ENCODE assay signal across 13 cellular contexts in genomic region chr21:34812510-34813265, GRCh38.
DNase-seq lines count a peak whose midpoint lies in the region; ATAC-seq and TF ChIP-seq lines count a peak whose summit lies in the region.
"Had no signal": no experiment of that assay in that cellular context is flagged by ENCODE, and none has a peak within 500 bp of the region (broad histone marks: within the 10 kb centered on the region; RNA-seq: fewer than 3 reads in every experiment).

No MANE protein-coding gene starts in this region.

- POLR2A ChIA-PET in Panc1 (lab: Charles Lee), result no interaction called here

- TF ChIP-seq CTCF in Panc1 (IDR thresholded peaks at IDR 0.05), result no peak

- no peak overlapping the region for H3K27ac ChIP-seq in Panc1 (ENCODE audit: low read length)
- H3K27ac ChIP-seq: lower lobe of right lung, testis had no signal

- CTCF ChIA-PET in Panc1 (lab: Charles Lee), result no interaction called here

- no peaks in the 10 kb centered on the region for H3K36me3 ChIP-seq in Panc1 (ENCODE audit: control insufficient read depth, insufficient read depth, low read length)

- intact Hi-C loops in Panc1 (cut with micrococcal nuclease; ENCODE audit: unreplicated experiment), result no loop called here

- H3K9me3 ChIP-seq in Panc1 (ENCODE audit: control insufficient read depth, insufficient read depth, low read depth, low read length), result no peaks in the 10 kb centered on the region
- H3K9me3 ChIP-seq: lower lobe of right lung, testis had no signal

- ATAC-seq in Panc1, result no peak
- no peak for ATAC-seq in activated CD4-positive, CD25-positive, alpha-beta regulatory T cell treated with anti-CD3 and anti-CD28 coated beads, Interleukin-2, amount 50 U/mL, for 24 hours
- no peak for ATAC-seq in esophagus mucosa
- ATAC-seq: activated CD8-positive, alpha-beta memory T cell treated with anti-CD3 and anti-CD28 coated beads, Interleukin-2, amount 10 ng/mL, durations not matched to agents 7 days and 5 days had no signal

- H3K27me3 ChIP-seq in Panc1 (ENCODE audit: control insufficient read depth, insufficient read depth, low read length), result no peaks in the 10 kb centered on the region
- H3K27me3 ChIP-seq: testis had no signal

- BruUV-seq in Panc1 (replicated peaks; lab: Mats Ljungman, UMichigan), result no TSS peak

- in situ Hi-C loops in Panc1 (cut with HindIII; ENCODE audit: low pct_unique_long_range_greater_than_20kb, low sequenced_read_pairs), result no loop called here

- DNase-seq in NCI-H2196 treated with DMSO at 0.1 percent for 48 hours (lab: John Stamatoyannopoulos, UW; ENCODE audit: unreplicated experiment) (peak; percentile 14), NCI-H2196 (lab: John Stamatoyannopoulos, UW; ENCODE audit: unreplicated experiment) (no peak), Panc1 (ENCODE audit: low read depth, low spot score) (peak; percentile 43), fibroblast of gingiva (ENCODE audit: low read depth) (peak; percentile 81), stromal cell of bone marrow (ENCODE audit: low read depth) (peak; percentile 81), islet precursor cell (no peak)
- DNase-seq: activated CD8-positive, alpha-beta memory T cell treated with anti-CD3 and anti-CD28 coated beads, Interleukin-2, amount 10 ng/mL, durations not matched to agents 7 days and 5 days; Kasumi-1; lower lobe of right lung; stimulated activated CD4-positive, alpha-beta T cell treated with anti-CD3 and anti-CD28 coated beads, Interleukin-15, amount 100 ng/mL, for 24 hours; testis had no signal

- H3K4me1 ChIP-seq in Panc1 (ENCODE audit: control insufficient read depth, insufficient read depth, low read length), result peaks cover 7% of the 10 kb centered on the region; the same call in 1 of the 2 replicates

- H3K4me3 ChIP-seq in Panc1 (ENCODE audit: low read depth in 2 of 2, low read length in 2 of 2), result no peak overlapping the region
- H3K4me3 ChIP-seq: lower lobe of right lung, testis had no signal

Comparison
In these comparisons a context has a peak if more than half of its experiments do, and no peak if none do; other contexts are left out.
1. DNase-seq: peak in NCI-H2196 treated with DMSO at 0.1 percent for 48 hours (single experiment), Panc1 (single experiment), fibroblast of gingiva (single experiment) and stromal cell of bone marrow (single experiment); none in NCI-H2196 (single experiment) and islet precursor cell (single experiment).